Comparison of ENCODE assay signal across 9 cellular contexts in the genomic region with DNA sequence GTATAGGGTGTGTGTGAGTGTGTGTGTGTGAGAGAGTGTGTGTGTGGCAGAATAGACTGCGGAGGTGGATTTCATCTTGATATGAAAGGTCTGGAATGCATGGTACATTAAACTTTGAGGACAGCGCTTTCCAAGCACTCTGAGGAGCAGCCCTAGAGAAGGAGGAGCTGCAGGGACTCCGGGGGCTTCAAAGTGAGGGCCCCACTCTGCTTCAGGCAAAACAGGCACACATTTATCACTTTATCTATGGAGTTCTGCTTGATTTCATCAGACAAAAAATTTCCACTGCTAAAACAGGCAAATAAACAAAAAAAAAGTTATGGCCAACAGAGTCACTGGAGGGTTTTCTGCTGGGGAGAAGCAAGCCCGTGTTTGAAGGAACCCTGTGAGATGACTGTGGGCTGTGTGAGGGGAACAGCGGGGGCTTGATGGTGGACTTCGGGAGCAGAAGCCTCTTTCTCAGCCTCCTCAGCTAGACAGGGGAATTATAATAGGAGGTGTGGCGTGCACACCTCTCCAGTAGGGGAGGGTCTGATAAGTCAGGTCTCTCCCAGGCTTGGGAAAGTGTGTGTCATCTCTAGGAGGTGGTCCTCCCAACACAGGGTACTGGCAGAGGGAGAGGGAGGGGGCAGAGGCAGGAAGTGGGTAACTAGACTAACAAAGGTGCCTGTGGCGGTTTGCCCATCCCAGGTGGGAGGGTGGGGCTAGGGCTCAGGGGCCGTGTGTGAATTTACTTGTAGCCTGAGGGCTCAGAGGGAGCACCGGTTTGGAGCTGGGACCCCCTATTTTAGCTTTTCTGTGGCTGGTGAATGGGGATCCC. TPM values are rescaled to one million over a fixed set of nuclear protein-coding genes. Genes with fewer than 3 reads are reported as not detected.
DNase-seq lines count a peak whose midpoint lies in the region; ATAC-seq and TF ChIP-seq lines count a peak whose summit lies in the region.
"Had no signal": no experiment of that assay in that cellular context is flagged by ENCODE, and none has a peak within 500 bp of the region (broad histone marks: within the 10 kb centered on the region; RNA-seq: fewer than 3 reads in every experiment).

No MANE protein-coding gene starts in this region.

- peaks cover 13% of the 10 kb centered on the region for H3K36me3 Mint-ChIP-seq in activated T-cell treated with anti-CD3 and anti-CD28 coated beads, Interleukin-2, amount 50 U/mL, for 4 hours (ENCODE audit: insufficient read depth)

- no peak overlapping the region for H3K4me2 ChIP-seq in mesenchymal stem cell (ENCODE audit: low read length, poor library complexity, severe bottlenecking)

- TF ChIP-seq CTCF in upper lobe of right lung (IDR thresholded peaks at IDR 0.05) = no peak

- no peak overlapping the region for H3K23ac ChIP-seq in mesenchymal stem cell (ENCODE audit: low read length in 2 of 2)

- no peak for TF ChIP-seq POLR2A in GM18505 (IDR thresholded peaks at IDR 0.05; ENCODE audit: borderline replicate concordance, extremely low read depth, insufficient read depth, insufficient read length)

- no peak overlapping the region for H2BK120ac ChIP-seq in mesenchymal stem cell (ENCODE audit: low read depth, low read length)

- H3K36me3 ChIP-seq in mesenchymal stem cell (ENCODE audit: control insufficient read depth in 1 of 2, insufficient read depth in 2 of 2, low read depth in 1 of 2, low read length in 2 of 2) (no peaks in the 10 kb centered on the region), upper lobe of right lung (no peaks in the 10 kb centered on the region), aorta (ENCODE audit: control insufficient read depth in 1 of 2, insufficient read depth in 2 of 2, low read length in 1 of 2) (no peaks in the 10 kb centered on the region)

- H2BK12ac ChIP-seq in mesenchymal stem cell (ENCODE audit: low read length in 2 of 2) = peak overlapping the region in 1 of 2 experiments; percentile 52

- H3K4me3 ChIP-seq in mesenchymal stem cell (ENCODE audit: insufficient read depth in 1 of 2, low read depth in 1 of 2, low read length in 2 of 2) (no peak overlapping the region), upper lobe of right lung (no peak overlapping the region), aorta (ENCODE audit: low read length in 2 of 2) (no peak overlapping the region)

- peak overlapping the region; percentile 61 for H2BK15ac ChIP-seq in mesenchymal stem cell (ENCODE audit: low read depth, poor library complexity, severe bottlenecking)

- no peak overlapping the region for H3K4ac ChIP-seq in mesenchymal stem cell (ENCODE audit: low read depth in 1 of 2, low read length in 2 of 2)

- no peaks in the 10 kb centered on the region for H3K9me3 Mint-ChIP-seq in activated T-cell treated with anti-CD3 and anti-CD28 coated beads, Interleukin-2, amount 50 U/mL, for 4 hours

- H3K27ac ChIP-seq in mesenchymal stem cell (ENCODE audit: low read length, poor library complexity, severe bottlenecking) = no peak overlapping the region
- H3K27ac ChIP-seq in upper lobe of right lung = no peak overlapping the region
- no peak overlapping the region for H3K27ac ChIP-seq in aorta (ENCODE audit: low read depth in 1 of 2, low read length in 2 of 2)

- H2AFZ ChIP-seq in mesenchymal stem cell (ENCODE audit: low read depth, low read length) = no peak overlapping the region

- H2BK5ac ChIP-seq in mesenchymal stem cell (ENCODE audit: low read depth, low read length, poor library complexity, severe bottlenecking) = no peak overlapping the region

- no peak overlapping the region for H3K14ac ChIP-seq in mesenchymal stem cell (ENCODE audit: low read length in 2 of 2)

- H3K9me3 ChIP-seq in mesenchymal stem cell (ENCODE audit: control insufficient read depth, low read length) (no peaks in the 10 kb centered on the region), upper lobe of right lung (no peaks in the 10 kb centered on the region), aorta (ENCODE audit: control insufficient read depth, low read length) (no peaks in the 10 kb centered on the region)

- intact Hi-C loops in upper lobe of right lung (cut with DNase I) (no loop called here), aorta (cut with DNase I) (no loop called here)

- no peak overlapping the region for H2AK5ac ChIP-seq in mesenchymal stem cell (ENCODE audit: low read length, severe bottlenecking)

- H3K4me1 ChIP-seq in mesenchymal stem cell (ENCODE audit: control insufficient read depth, insufficient read depth, low read depth, low read length) (peaks cover 8% of the 10 kb centered on the region), upper lobe of right lung (no peaks in the 10 kb centered on the region), aorta (ENCODE audit: control insufficient read depth in 1 of 2, insufficient read depth in 2 of 2, low read length in 2 of 2) (no peaks in the 10 kb centered on the region)

- H3K27me3 Mint-ChIP-seq in activated T-cell treated with anti-CD3 and anti-CD28 coated beads, Interleukin-2, amount 50 U/mL, for 4 hours (ENCODE audit: low read depth) = no peaks in the 10 kb centered on the region

- H3K18ac ChIP-seq in mesenchymal stem cell (ENCODE audit: low read depth in 1 of 2, low read length in 2 of 2) = peak overlapping the region; percentile 38 to 52

- H4K8ac ChIP-seq in mesenchymal stem cell (ENCODE audit: low read length) = peak overlapping the region; percentile 79

- DNase-seq in Daoy (ENCODE audit: low read depth) (peak; percentile 86), NCI-H748 (lab: John Stamatoyannopoulos, UW; ENCODE audit: unreplicated experiment) (peak; percentile 95), mesenchymal stem cell (peak; percentile 27), upper lobe of right lung (no peak), anterior cingulate cortex (lab: John Stamatoyannopoulos, UW) (no peak), aorta (no peak)
- peak; percentile 84 for DNase-seq in activated T-cell treated with anti-CD3 and anti-CD28 coated beads, Interleukin-2, amount 50 U/mL, for 4 hours

- ATAC-seq in activated T-cell treated with anti-CD3 and anti-CD28 coated beads, Interleukin-2, amount 50 U/mL, for 4 hours = peak; percentile 85 to 90
- ATAC-seq in upper lobe of right lung = peak; percentile 20
- no peak for ATAC-seq in GM18505 (IDR thresholded peaks at IDR 0.05; ENCODE audit: unreplicated experiment)
- no peak for ATAC-seq in aorta (ENCODE audit: low FRiP score)

- peak overlapping the region; percentile 67 for H3K4me3 Mint-ChIP-seq in activated T-cell treated with anti-CD3 and anti-CD28 coated beads, Interleukin-2, amount 50 U/mL, for 4 hours

- H3K9ac ChIP-seq in mesenchymal stem cell (ENCODE audit: low read length) = no peak overlapping the region

- no peaks in the 10 kb centered on the region for H3K79me1 ChIP-seq in mesenchymal stem cell (replicated peaks; ENCODE audit: low read length, poor library complexity, severe bottlenecking)

- H3K4me1 Mint-ChIP-seq in activated T-cell treated with anti-CD3 and anti-CD28 coated beads, Interleukin-2, amount 50 U/mL, for 4 hours (ENCODE audit: low read depth) = peaks cover 55% of the 10 kb centered on the region

- 52% methylated on average over 8 of the region's 10 CpGs for WGBS in mesenchymal stem cell
- 54 to 59% methylated on average over 10 of the region's 10 CpGs for WGBS in aorta, 2 donors

- no peak overlapping the region for H4K91ac ChIP-seq in mesenchymal stem cell (ENCODE audit: low read length)

- H3K27me3 ChIP-seq in mesenchymal stem cell (ENCODE audit: control insufficient read depth in 1 of 2, insufficient read depth in 1 of 2, low read length in 2 of 2) (peaks cover 13 to 72% of the 10 kb centered on the region in 2 experiments), upper lobe of right lung (peaks cover 22% of the 10 kb centered on the region), aorta (ENCODE audit: control insufficient read depth in 1 of 2, insufficient read depth in 2 of 2, low read length in 1 of 2) (no peaks in the 10 kb centered on the region)

RNA-seq across cellular contexts. Expression of a gene that starts 18.3 kb away (rescaled TPM):
- total RNA-seq in Daoy (2014; rRNA removed; shearing (Covaris generic)) = 96.9 and 122 TPM in 2 replicates
- 100 to 1,000 TPM; 168 to 177 (median 173) TPM for total RNA-seq in activated T-cell treated with anti-CD3 and anti-CD28 coated beads, Interleukin-2, amount 50 U/mL, for 4 hours
- 73.3 TPM for polyA plus RNA-seq in mesenchymal stem cell (2013, experiment 1 of 2)
- polyA plus RNA-seq in mesenchymal stem cell (2013, experiment 2 of 2) = 73.2 TPM
- total RNA-seq in upper lobe of right lung (71.2 TPM), aorta (10 to 100 TPM; 47.9 to 55.5 TPM)
- polyA plus RNA-seq in aorta = 10 to 100 TPM; 37.2 to 65.5 TPM

RNA-seq across cellular contexts. Expression of a gene that starts 22.5 kb away (rescaled TPM):
- 0.06 TPM in 1 of 2 replicates, not detected in the other for total RNA-seq in Daoy (2014; rRNA removed; shearing (Covaris generic))
- 100 to 1,000 TPM; 187 to 238 (median 237) TPM for total RNA-seq in activated T-cell treated with anti-CD3 and anti-CD28 coated beads, Interleukin-2, amount 50 U/mL, for 4 hours
- 0.14 TPM for polyA plus RNA-seq in mesenchymal stem cell (2013, experiment 1 of 2)
- polyA plus RNA-seq in mesenchymal stem cell (2013, experiment 2 of 2) = 0.04 TPM
- total RNA-seq in upper lobe of right lung (8.3 TPM), aorta (1 to 10 TPM; 2.4 to 4.6 TPM)
- polyA plus RNA-seq in aorta = 1 to 10 TPM in 1 of 2 donors, under 1 TPM in 1; 0.18 to 1.6 TPM
- total RNA-seq: fibroblast of lung had no signal
- polyA plus RNA-seq: fibroblast of lung had no signal

RNA-seq across cellular contexts. Expression of a gene that starts 26.6 kb away (rescaled TPM):
- not detected in 2 replicates for total RNA-seq in Daoy (2014; rRNA removed; shearing (Covaris generic))
- total RNA-seq in activated T-cell treated with anti-CD3 and anti-CD28 coated beads, Interleukin-2, amount 50 U/mL, for 4 hours = under 1 TPM in 1 of 3 donors, not detected in 2; 0.25 TPM
- polyA plus RNA-seq in mesenchymal stem cell (2013, experiment 1 of 2) = 0.52 TPM
- polyA plus RNA-seq in mesenchymal stem cell (2013, experiment 2 of 2) = 0.45 TPM
- 65.9 TPM for total RNA-seq in upper lobe of right lung
- total RNA-seq in aorta = 10 to 100 TPM in 1 of 2 donors, 1 to 10 TPM in 1; 9.6 to 11.8 TPM
- polyA plus RNA-seq in aorta = 1 to 10 TPM; 3.6 to 3.8 TPM

RNA-seq across cellular contexts. Expression of a gene that starts 51.4 kb away (rescaled TPM):
- total RNA-seq in Daoy (2014; rRNA removed; shearing (Covaris generic)) = 682 and 715 TPM in 2 replicates
- 100 to 1,000 TPM; 404 to 436 (median 434) TPM for total RNA-seq in activated T-cell treated with anti-CD3 and anti-CD28 coated beads, Interleukin-2, amount 50 U/mL, for 4 hours
- polyA plus RNA-seq in mesenchymal stem cell (2013, experiment 1 of 2) = 162 TPM
- polyA plus RNA-seq in mesenchymal stem cell (2013, experiment 2 of 2) = 160 TPM
- total RNA-seq in upper lobe of right lung (116 TPM), aorta (100 to 1,000 TPM; 102 to 108 TPM)
- polyA plus RNA-seq in aorta = 100 to 1,000 TPM; 127 to 141 TPM

RNA-seq across cellular contexts. Expression of a gene that starts 51.4 kb away (rescaled TPM):
- 6.4 and 8.7 TPM in 2 replicates for total RNA-seq in Daoy (2014; rRNA removed; shearing (Covaris generic))
- 1 to 10 TPM; 8.0 to 9.2 (median 8.2) TPM for total RNA-seq in activated T-cell treated with anti-CD3 and anti-CD28 coated beads, Interleukin-2, amount 50 U/mL, for 4 hours
- 22.6 TPM for polyA plus RNA-seq in mesenchymal stem cell (2013, experiment 1 of 2)
- polyA plus RNA-seq in mesenchymal stem cell (2013, experiment 2 of 2) = 24.2 TPM
- 22.3 TPM for total RNA-seq in upper lobe of right lung
- total RNA-seq in aorta = 10 to 100 TPM; 18.0 to 24.3 TPM
- polyA plus RNA-seq in aorta = 10 to 100 TPM; 10.4 to 21.0 TPM

Comparison
In these comparisons a context has a peak if more than half of its experiments do, and no peak if none do; other contexts are left out.
1. DNase-seq: peak in Daoy (single experiment), NCI-H748 (single experiment), activated T-cell treated with anti-CD3 and anti-CD28 coated beads, Interleukin-2, amount 50 U/mL, for 4 hours (single experiment) and mesenchymal stem cell (single experiment); none in upper lobe of right lung (single experiment), anterior cingulate cortex (0 of 58) and aorta (0 of 2).
2. ATAC-seq: peak in activated T-cell treated with anti-CD3 and anti-CD28 coated beads, Interleukin-2, amount 50 U/mL, for 4 hours (2 of 2) and upper lobe of right lung (single experiment); none in GM18505 (single experiment) and aorta (single experiment).
3. RNA of a gene that starts 22.5 kb away (total RNA-seq): 187 to 238 TPM in activated T-cell treated with anti-CD3 and anti-CD28 coated beads, Interleukin-2, amount 50 U/mL, for 4 hours; 8.3 TPM in upper lobe of right lung (single experiment), 2.4 to 4.6 TPM in aorta and 0.06 TPM in Daoy; every median in the first group is over 10 times any median in the second.
4. RNA of a gene that starts 26.6 kb away (total RNA-seq): 65.9 TPM in upper lobe of right lung (single experiment) and 9.6 to 11.8 TPM in aorta; 0.25 TPM in activated T-cell treated with anti-CD3 and anti-CD28 coated beads, Interleukin-2, amount 50 U/mL, for 4 hours and not detected in Daoy; every median in the first group is over 4 times any median in the second.